8 cellular contexts compared by ENCODE assay signal in the genomic region with DNA sequence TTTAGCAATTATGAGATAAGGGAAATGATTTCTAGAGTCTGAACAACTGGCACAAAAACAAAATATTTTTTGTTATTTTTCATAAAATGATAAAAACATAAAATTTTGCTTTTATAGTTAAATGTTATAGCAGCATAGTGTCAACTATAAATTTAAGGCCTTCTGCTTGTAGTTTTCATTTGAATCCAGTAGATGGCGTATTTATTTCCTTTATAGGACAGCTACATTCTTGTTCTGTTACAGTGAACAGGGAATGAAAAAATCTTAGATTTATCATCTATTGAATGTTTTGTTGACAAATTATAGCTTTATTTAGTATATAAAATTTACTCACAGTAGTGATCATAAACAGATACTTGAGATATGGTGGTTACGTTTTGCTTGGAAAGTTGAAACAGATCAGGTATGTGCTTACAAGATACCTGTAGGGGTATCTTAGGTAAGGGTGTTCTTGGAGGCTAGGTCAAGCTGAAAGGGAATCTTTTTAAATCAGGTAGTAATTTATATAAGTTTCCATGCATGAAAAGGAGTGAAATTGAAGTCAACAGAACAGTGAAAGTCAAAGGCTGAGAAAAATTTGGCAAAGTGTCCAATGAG.
DNase-seq lines count a peak whose midpoint lies in the region; ATAC-seq and TF ChIP-seq lines count a peak whose summit lies in the region.

No MANE protein-coding gene starts in this region.

- H3K4me3 ChIP-seq in astrocyte of the spinal cord (ENCODE audit: low read depth, low read length) (no peak overlapping the region), mesenchymal stem cell (ENCODE audit: insufficient read depth in 1 of 2, low read depth in 1 of 2, low read length in 2 of 2) (no peak overlapping the region)

- H3K27ac ChIP-seq in mesenchymal stem cell (ENCODE audit: low read length, poor library complexity, severe bottlenecking): no peak overlapping the region
- H3K27ac ChIP-seq in caudate nucleus (ENCODE audit: low read depth, low read length): no peak overlapping the region

- in situ Hi-C loops in astrocyte of the spinal cord (cut with HindIII; ENCODE audit: low sequenced_read_pairs): no loop called here

- H3K4me2 ChIP-seq in mesenchymal stem cell (ENCODE audit: low read length, poor library complexity, severe bottlenecking): no peak overlapping the region

- H2AFZ ChIP-seq in mesenchymal stem cell (ENCODE audit: low read depth, low read length): no peak overlapping the region

- no peaks in the 10 kb centered on the region for H3K36me3 ChIP-seq in mesenchymal stem cell (ENCODE audit: control insufficient read depth in 1 of 2, insufficient read depth in 2 of 2, low read depth in 1 of 2, low read length in 2 of 2)

- no peak overlapping the region for H3K14ac ChIP-seq in mesenchymal stem cell (ENCODE audit: low read length in 2 of 2)

- no peak overlapping the region for H3K23ac ChIP-seq in mesenchymal stem cell (ENCODE audit: low read length in 2 of 2)

- no peak overlapping the region for H3K9ac ChIP-seq in mesenchymal stem cell (ENCODE audit: low read length)

- no peak overlapping the region for H2AK5ac ChIP-seq in mesenchymal stem cell (ENCODE audit: low read length, severe bottlenecking)

- H2BK5ac ChIP-seq in mesenchymal stem cell (ENCODE audit: low read depth, low read length, poor library complexity, severe bottlenecking): no peak overlapping the region

- no peak overlapping the region for H3K18ac ChIP-seq in mesenchymal stem cell (ENCODE audit: low read depth in 1 of 2, low read length in 2 of 2)

- no CpG with 5 or more reads among the region's 2 CpGs for WGBS in mesenchymal stem cell

- peak; percentile 45 for TF ChIP-seq CTCF in astrocyte of the spinal cord (IDR thresholded peaks at IDR 0.05; ENCODE audit: low read depth, low read length)

- ATAC-seq in GM18498 (IDR thresholded peaks at IDR 0.05; ENCODE audit: unreplicated experiment): peak; percentile 84

- no peaks in the 10 kb centered on the region for H3K79me1 ChIP-seq in mesenchymal stem cell (replicated peaks; ENCODE audit: low read length, poor library complexity, severe bottlenecking)

- no peaks in the 10 kb centered on the region for H3K9me3 ChIP-seq in mesenchymal stem cell (ENCODE audit: control insufficient read depth, low read length)

- H2BK15ac ChIP-seq in mesenchymal stem cell (ENCODE audit: low read depth, poor library complexity, severe bottlenecking): no peak overlapping the region

- no peaks in the 10 kb centered on the region for H3K27me3 ChIP-seq in mesenchymal stem cell (ENCODE audit: control insufficient read depth in 1 of 2, insufficient read depth in 1 of 2, low read length in 2 of 2)

- no peak overlapping the region for H2BK12ac ChIP-seq in mesenchymal stem cell (ENCODE audit: low read length in 2 of 2)

- H3K4ac ChIP-seq in mesenchymal stem cell (ENCODE audit: low read depth in 1 of 2, low read length in 2 of 2): no peak overlapping the region

- DNase-seq in HCEC 1CT (peak; percentile 11), MV-4-11 (lab: John Stamatoyannopoulos, UW) (peak; percentile 11), astrocyte of the spinal cord (ENCODE audit: low read depth, low spot score) (peak; percentile 30), mesenchymal stem cell (peak; percentile 14), caudate nucleus (lab: John Stamatoyannopoulos, UW) (no peak), T-helper 9 cell (no peak), hepatic stellate cell (ENCODE audit: low spot score) (no peak)

- no peak overlapping the region for H4K8ac ChIP-seq in mesenchymal stem cell (ENCODE audit: low read length)

- no peak overlapping the region for H4K91ac ChIP-seq in mesenchymal stem cell (ENCODE audit: low read length)

- no peaks in the 10 kb centered on the region for H3K4me1 ChIP-seq in mesenchymal stem cell (ENCODE audit: control insufficient read depth, insufficient read depth, low read depth, low read length)

- H2BK120ac ChIP-seq in mesenchymal stem cell (ENCODE audit: low read depth, low read length): no peak overlapping the region

Comparison
In these comparisons a context has a peak if more than half of its experiments do, and no peak if none do; other contexts are left out.
1. DNase-seq: peak in HCEC 1CT (single experiment), MV-4-11 (single experiment), astrocyte of the spinal cord (single experiment) and mesenchymal stem cell (single experiment); none in caudate nucleus (0 of 61), T-helper 9 cell (single experiment) and hepatic stellate cell (single experiment).